8 cellular contexts compared by ENCODE assay signal in the genomic region with DNA sequence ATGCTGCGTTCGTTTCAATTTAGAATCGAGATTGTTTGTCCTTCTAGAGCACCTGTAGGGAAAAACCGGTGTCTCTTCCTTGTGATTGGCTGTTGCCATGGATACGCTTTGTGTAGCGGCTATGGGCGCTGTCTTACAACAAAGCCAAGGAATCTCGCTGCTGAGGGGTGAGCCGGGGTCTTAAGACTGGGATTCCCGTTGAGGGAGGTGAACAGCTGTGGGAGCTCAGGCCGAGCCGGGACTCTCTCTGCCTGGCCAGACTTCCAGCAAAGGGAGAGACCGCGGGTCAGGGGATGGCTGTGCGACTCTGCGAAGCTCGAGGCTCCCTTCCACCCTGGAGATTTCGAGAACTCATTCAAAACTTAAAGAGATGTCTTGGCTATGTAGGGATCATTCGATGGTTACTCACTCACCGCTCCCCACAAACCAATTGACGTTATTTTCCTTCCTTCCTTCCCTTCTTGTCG. TPM values are rescaled to one million over a fixed set of nuclear protein-coding genes. Genes with fewer than 3 reads are reported as not detected.
DNase-seq lines count a peak whose midpoint lies in the region; ATAC-seq and TF ChIP-seq lines count a peak whose summit lies in the region.

A gene with protein sequence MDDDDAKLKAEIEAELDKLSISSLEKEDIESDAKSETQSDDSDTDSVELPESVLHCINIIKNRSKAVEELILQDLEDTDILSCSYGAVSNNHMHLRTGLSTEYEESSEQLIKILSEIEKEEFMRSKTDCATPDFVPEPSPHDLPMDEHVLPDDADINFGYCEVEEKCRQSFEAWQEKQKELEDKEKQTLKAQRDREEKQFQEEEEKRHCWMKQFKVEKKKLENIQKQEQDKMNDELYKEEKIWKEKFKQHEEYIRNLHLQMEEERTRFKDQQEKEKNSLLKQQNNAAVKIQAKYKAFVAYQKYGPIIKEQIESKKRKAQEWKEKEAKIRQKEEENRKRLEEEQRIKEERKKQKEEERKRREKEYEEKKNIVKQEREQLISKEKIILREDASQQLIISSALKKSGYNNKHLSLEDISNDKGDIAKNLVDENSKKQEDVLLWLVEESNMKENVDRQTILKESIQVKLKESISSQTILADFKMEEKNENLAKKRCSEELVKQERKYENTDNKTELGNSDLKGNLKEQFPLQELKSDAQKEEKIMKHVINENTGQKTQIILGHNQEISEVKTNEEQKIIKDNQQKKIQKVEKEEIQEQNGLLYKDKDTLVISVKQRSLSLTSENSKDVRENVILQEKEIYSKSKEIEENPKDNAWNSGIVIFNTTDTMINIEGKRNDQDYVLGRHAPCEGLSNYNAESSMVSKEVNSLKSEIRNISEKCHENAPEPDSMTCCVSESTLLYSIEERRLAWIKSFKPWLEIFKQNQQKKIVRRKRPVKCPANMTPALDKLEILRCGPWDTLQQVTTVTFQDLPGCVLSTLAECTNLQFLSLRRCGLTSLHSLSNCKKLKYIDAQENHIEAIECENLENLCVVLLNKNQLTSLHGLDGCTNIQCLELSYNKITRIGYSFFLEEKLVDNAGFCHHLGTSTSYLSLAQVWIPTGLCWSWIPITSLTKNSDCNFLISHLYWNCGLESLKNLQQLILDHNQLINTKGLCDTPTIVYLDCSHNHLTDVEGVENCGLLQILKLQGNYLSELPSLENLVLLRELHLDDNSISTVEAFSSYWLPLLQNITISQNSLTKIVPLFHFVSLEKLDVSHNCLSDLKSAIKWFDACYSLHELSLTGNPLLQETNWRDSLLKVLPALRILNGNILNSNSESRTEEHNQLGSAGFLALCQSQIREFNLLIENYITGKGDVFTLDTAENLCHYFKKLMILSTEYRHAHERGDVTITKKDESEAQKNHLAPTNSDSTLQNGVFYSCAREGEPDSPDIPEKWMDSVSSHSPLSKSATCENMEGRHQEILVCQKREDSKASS (N-terminal part only) (plus strand): TSS at position 111 of the 467 bp plus-strand sequence. CDS start 1,826 bp downstream, outside the sequence.
A gene (minus strand): TSS at position 37 of the 467 bp plus-strand sequence. CDS start 6,331 bp downstream, outside the sequence.

- no peaks in the 10 kb centered on the region for H3K36me3 ChIP-seq in fibroblast of lung (ENCODE audit: control insufficient read depth, insufficient read depth, low read length)
- H3K36me3 ChIP-seq in mucosa of rectum (ENCODE audit: control insufficient read depth in 2 of 2, insufficient read depth in 2 of 2, low read length in 2 of 2): no peaks in the 10 kb centered on the region
- no peaks in the 10 kb centered on the region for H3K36me3 ChIP-seq in transverse colon

- no peaks in the 10 kb centered on the region for H3K4me1 ChIP-seq in fibroblast of lung (ENCODE audit: control insufficient read depth, extremely low read depth, insufficient read depth, low read length)
- H3K4me1 ChIP-seq in mucosa of rectum (ENCODE audit: control insufficient read depth in 2 of 2, insufficient read depth in 2 of 2, low read length in 2 of 2): no peaks in the 10 kb centered on the region
- H3K4me1 ChIP-seq in transverse colon: peaks cover 0 to 7% (median 0%) of the 10 kb centered on the region in 4 donors

- TF ChIP-seq CTCF in AG09319 (IDR thresholded peaks at IDR 0.05; ENCODE audit: low read depth, low read length) (no peak), fibroblast of lung (conservative IDR thresholded peaks at IDR 0.05 in 1 of 2, IDR thresholded peaks at IDR 0.05 in 1 of 2; ENCODE audit: low read depth in 1 of 2, low read length in 2 of 2) (no peak), transverse colon (IDR thresholded peaks at IDR 0.05) (no peak)

- H3K27me3 ChIP-seq in fibroblast of lung (ENCODE audit: control insufficient read depth, insufficient read depth, low read length): no peaks in the 10 kb centered on the region
- no peaks in the 10 kb centered on the region for H3K27me3 ChIP-seq in mucosa of rectum (ENCODE audit: control insufficient read depth in 2 of 2, insufficient read depth in 2 of 2, low read length in 2 of 2)
- H3K27me3 ChIP-seq in transverse colon: peaks cover 5% of the 10 kb centered on the region

- TF ChIP-seq EP300 in transverse colon (IDR thresholded peaks at IDR 0.05; ENCODE audit: low read depth): no peak

- intact Hi-C loops in transverse colon (cut with DNase I; ENCODE audit: low total_unique reads): no loop called here

- POLR2A ChIA-PET in activated CD8-positive, alpha-beta T cell treated with anti-CD3 and anti-CD28 coated beads, Interleukin-2, amount 10 ng/mL, durations not matched to agents 7 days and 5 days (lab: Charles Lee): no interaction called here

- H3K36me3 Mint-ChIP-seq in activated CD8-positive, alpha-beta T cell treated with anti-CD3 and anti-CD28 coated beads, Interleukin-2, amount 10 ng/mL, durations not matched to agents 7 days and 5 days (ENCODE audit: low read depth): no peaks in the 10 kb centered on the region

- no peaks in the 10 kb centered on the region for H3K9me3 Mint-ChIP-seq in activated CD8-positive, alpha-beta T cell treated with anti-CD3 and anti-CD28 coated beads, Interleukin-2, amount 10 ng/mL, durations not matched to agents 7 days and 5 days (ENCODE audit: insufficient read depth)

- H3K4me1 Mint-ChIP-seq in activated CD8-positive, alpha-beta T cell treated with anti-CD3 and anti-CD28 coated beads, Interleukin-2, amount 10 ng/mL, durations not matched to agents 7 days and 5 days (ENCODE audit: low read depth): peaks cover 5% of the 10 kb centered on the region

- H3K79me2 ChIP-seq in fibroblast of lung (ENCODE audit: control insufficient read depth, insufficient read depth, low read length): no peaks in the 10 kb centered on the region

- DNase-seq in AG09319 (ENCODE audit: extremely low read depth, low read depth) (peak; percentile 43), NCI-H2196 (lab: John Stamatoyannopoulos, UW; ENCODE audit: unreplicated experiment) (peak; percentile 77), fibroblast of lung (ENCODE audit: low read depth in 2 of 2) (peak; percentile 87 to 92), transverse colon (peak; percentile 48)
- DNase-seq in activated CD8-positive, alpha-beta T cell treated with anti-CD3 and anti-CD28 coated beads, Interleukin-2, amount 10 ng/mL, durations not matched to agents 7 days and 5 days: peak; percentile 48

- peak within 1 kb of the TSS; percentile 59 to 89 (median 62) for H3K4me3 ChIP-seq in fibroblast of lung (replicated peaks in 1 of 4; ENCODE audit: control extremely low read depth in 1 of 4, insufficient read depth in 1 of 4, low read depth in 3 of 4, low read length in 4 of 4)
- H3K4me3 ChIP-seq in mucosa of rectum (ENCODE audit: low read length in 2 of 2): peak within 1 kb of the TSS; percentile 59 to 70
- H3K4me3 ChIP-seq in transverse colon: peak within 1 kb of the TSS; percentile 4 to 47 (median 30)

- no peak within 1 kb of the TSS for H3K27ac ChIP-seq in fibroblast of lung (ENCODE audit: insufficient read depth, low read length)
- no peak within 1 kb of the TSS for H3K27ac ChIP-seq in mucosa of rectum (ENCODE audit: low read depth in 2 of 2, low read length in 2 of 2)
- H3K27ac ChIP-seq in transverse colon: no peak within 1 kb of the TSS

- 2 to 4% methylated on average over 11 to 22 of the region's 22 CpGs for WGBS in transverse colon (ENCODE audit: low coverage in 1 of 2), 2 donors

- no peaks in the 10 kb centered on the region for H4K20me1 ChIP-seq in fibroblast of lung (ENCODE audit: control insufficient read depth, extremely low read depth, insufficient read depth, low read length)

- H3K27me3 Mint-ChIP-seq in activated CD8-positive, alpha-beta T cell treated with anti-CD3 and anti-CD28 coated beads, Interleukin-2, amount 10 ng/mL, durations not matched to agents 7 days and 5 days (ENCODE audit: low read depth): peaks cover 6% of the 10 kb centered on the region

- H3K27ac Mint-ChIP-seq in activated CD8-positive, alpha-beta T cell treated with anti-CD3 and anti-CD28 coated beads, Interleukin-2, amount 10 ng/mL, durations not matched to agents 7 days and 5 days: no peak within 1 kb of the TSS

- CTCF ChIA-PET in activated CD8-positive, alpha-beta T cell treated with anti-CD3 and anti-CD28 coated beads, Interleukin-2, amount 10 ng/mL, durations not matched to agents 7 days and 5 days (lab: Charles Lee): interaction anchor here (0.6 to 1.3 kb wide), 2 partner anchors 42 to 161 kb away, joined by 3 to 5 read pairs; no protein-coding TSS in a partner anchor

- ATAC-seq in GM18873 (IDR thresholded peaks at IDR 0.05; ENCODE audit: low FRiP score, unreplicated experiment) (peak; percentile 98), HG03095 (IDR thresholded peaks at IDR 0.05; ENCODE audit: unreplicated experiment) (peak; percentile 94)
- peak; percentile 71 for ATAC-seq in activated CD8-positive, alpha-beta T cell treated with anti-CD3 and anti-CD28 coated beads, Interleukin-2, amount 10 ng/mL, durations not matched to agents 7 days and 5 days

- H3K9me3 ChIP-seq in fibroblast of lung (ENCODE audit: control insufficient read depth, insufficient read depth, low read depth, low read length) (no peaks in the 10 kb centered on the region), mucosa of rectum (ENCODE audit: control insufficient read depth in 2 of 2, low read length in 2 of 2) (no peaks in the 10 kb centered on the region), transverse colon (no peaks in the 10 kb centered on the region)

- H2AFZ ChIP-seq in fibroblast of lung (ENCODE audit: low read length): peak within 1 kb of the TSS; percentile 90

- in situ Hi-C loops in transverse colon (cut with MboI; ENCODE audit: low pct_ligation_motif_present in 1 of 4, low pct_unique_long_range_greater_than_20kb in 1 of 4, low sequenced_read_pairs in 3 of 4): loop anchor here in 2 of 4 donors (10.0 to 25.0 kb wide), 2 partner anchors 149 to 161 kb away; no protein-coding TSS in a partner anchor

- H3K4me3 Mint-ChIP-seq in activated CD8-positive, alpha-beta T cell treated with anti-CD3 and anti-CD28 coated beads, Interleukin-2, amount 10 ng/mL, durations not matched to agents 7 days and 5 days: peak within 1 kb of the TSS; percentile 68

- peak within 1 kb of the TSS; percentile 92 for H3K4me2 ChIP-seq in fibroblast of lung (ENCODE audit: extremely low read depth, insufficient read depth, low read length)

- TF ChIP-seq POLR2A in transverse colon (IDR thresholded peaks at IDR 0.05): no peak

- H3K9ac ChIP-seq in fibroblast of lung (ENCODE audit: insufficient read depth, low read length) (peak within 1 kb of the TSS; percentile 45), mucosa of rectum (ENCODE audit: low read depth in 1 of 2, low read length in 2 of 2) (no peak within 1 kb of the TSS)

RNA-seq across cellular contexts. Expression of the first gene that starts in this region (rescaled TPM):
- not detected for total RNA-seq in activated CD8-positive, alpha-beta T cell treated with anti-CD3 and anti-CD28 coated beads, Interleukin-2, amount 10 ng/mL, durations not matched to agents 7 days and 5 days
- under 0.01 TPM in 2 replicates for total RNA-seq in fibroblast of lung
- 0.05 and 0.33 TPM in 2 replicates for polyA plus RNA-seq in fibroblast of lung
- not detected in 2 replicates for polyA plus RNA-seq in fibroblast of lung (2012)
- polyA minus RNA-seq in fibroblast of lung (ENCODE audit: low replicate concordance): not detected in 2 replicates
- not detected for total RNA-seq in transverse colon

RNA-seq across cellular contexts. Expression of the second gene that starts in this region (rescaled TPM):
- not detected for total RNA-seq in activated CD8-positive, alpha-beta T cell treated with anti-CD3 and anti-CD28 coated beads, Interleukin-2, amount 10 ng/mL, durations not matched to agents 7 days and 5 days
- not detected in 2 replicates for total RNA-seq in fibroblast of lung
- not detected in 2 replicates for polyA plus RNA-seq in fibroblast of lung
- not detected in 2 replicates for polyA plus RNA-seq in fibroblast of lung (2012)
- polyA minus RNA-seq in fibroblast of lung (ENCODE audit: low replicate concordance): not detected in 2 replicates
- total RNA-seq in transverse colon: not detected

Comparison
In these comparisons a context has a peak if more than half of its experiments do, and no peak if none do; other contexts are left out.
1. Peak in DNase-seq and ATAC-seq in activated CD8-positive, alpha-beta T cell treated with anti-CD3 and anti-CD28 coated beads, Interleukin-2, amount 10 ng/mL, durations not matched to agents 7 days and 5 days; RNA of the genes that start here not detected or under 1 TPM.
2. Peak in DNase-seq, H3K4me3 ChIP-seq, H3K9ac ChIP-seq and H3K4me2 ChIP-seq in fibroblast of lung; RNA of the genes that start here not detected or under 1 TPM.
3. Peak in DNase-seq and H3K4me3 ChIP-seq in transverse colon; RNA of the genes that start here not detected or under 1 TPM.